Comparison of ENCODE assay signal across 12 cellular contexts in genomic region chr6:32149932-32150920, GRCh38. TPM values are rescaled to one million over a fixed set of nuclear protein-coding genes. Genes with fewer than 3 reads are reported as not detected.
DNase-seq lines count a peak whose midpoint lies in the region; ATAC-seq and TF ChIP-seq lines count a peak whose summit lies in the region.
"Had no signal": no experiment of that assay in that cellular context is flagged by ENCODE, and none has a peak within 500 bp of the region (broad histone marks: within the 10 kb centered on the region; RNA-seq: fewer than 3 reads in every experiment).

No MANE protein-coding gene starts in this region.

- peaks cover 21% of the 10 kb centered on the region for H3K4me1 ChIP-seq in CD8-positive, alpha-beta memory T cell (ENCODE audit: insufficient read depth, low read length)
- H3K4me1 ChIP-seq in hepatocyte (ENCODE audit: insufficient read depth) (peaks cover 22% of the 10 kb centered on the region), right lobe of liver (peaks cover 0 to 7% (median 0%) of the 10 kb centered on the region in 4 donors), suprapubic skin (peaks cover 41% of the 10 kb centered on the region)

- H3K4me2 ChIP-seq in hepatocyte: peak overlapping the region; percentile 87

- TF ChIP-seq POLR2A in right lobe of liver (IDR thresholded peaks at IDR 0.05): no peak
- TF ChIP-seq POLR2A in suprapubic skin (IDR thresholded peaks at IDR 0.05): no peak

- H3K9me3 ChIP-seq in CD8-positive, alpha-beta memory T cell (ENCODE audit: low read length): no peaks in the 10 kb centered on the region
- H3K9me3 ChIP-seq in hepatocyte (ENCODE audit: low read depth) (no peaks in the 10 kb centered on the region), right lobe of liver (no peaks in the 10 kb centered on the region), suprapubic skin (no peaks in the 10 kb centered on the region)
- H3K9me3 ChIP-seq: left lung, upper lobe of left lung had no signal

- H3K79me2 ChIP-seq in hepatocyte: peaks cover 6% of the 10 kb centered on the region

- CTCF ChIA-PET in CD8-positive, alpha-beta memory T cell (lab: Charles Lee): interaction anchor here (1.1 kb wide), 1 partner anchor 45 kb away, joined by 3 read pairs; no protein-coding TSS in a partner anchor
- CTCF ChIA-PET in activated CD4-positive, alpha-beta memory T cell treated with anti-CD3 and anti-CD28 coated beads, Interleukin-2, amount 10 ng/mL, durations not matched to agents 7 days and 5 days (lab: Charles Lee): interaction anchor here (1.6 kb wide), 1 partner anchor 45 kb away, joined by 4 read pairs; no protein-coding TSS in a partner anchor

- POLR2A ChIA-PET in CD8-positive, alpha-beta memory T cell (lab: Charles Lee): no interaction called here
- POLR2A ChIA-PET in activated CD4-positive, alpha-beta memory T cell treated with anti-CD3 and anti-CD28 coated beads, Interleukin-2, amount 10 ng/mL, durations not matched to agents 7 days and 5 days (lab: Charles Lee): no interaction called here

- 39% methylated on average over 28 of the region's 57 CpGs for WGBS in hepatocyte (ENCODE audit: low lambda C conversion rate, missing lambda C conversion rate)
- whole genome bisulfite sequencing in right lobe of liver (ENCODE audit: insufficient coverage, low coverage, low lambda C conversion rate, missing lambda C conversion rate): 48% methylated on average over 36 of the region's 57 CpGs
- 66% methylated on average over 55 of the region's 57 CpGs for WGBS in suprapubic skin

- TF ChIP-seq CTCF in hepatocyte (IDR thresholded peaks at IDR 0.05; ENCODE audit: poor library complexity): no peak
- TF ChIP-seq CTCF in right lobe of liver (IDR thresholded peaks at IDR 0.05): no peak
- TF ChIP-seq CTCF in suprapubic skin (IDR thresholded peaks at IDR 0.05): no peak

- no peak overlapping the region for H3K27ac ChIP-seq in CD8-positive, alpha-beta memory T cell (ENCODE audit: low read depth, low read length)
- no peak overlapping the region for H3K27ac ChIP-seq in hepatocyte
- H3K27ac ChIP-seq in right lobe of liver: no peak overlapping the region
- H3K27ac ChIP-seq in suprapubic skin: no peak overlapping the region
- H3K27ac ChIP-seq: left lung had no signal

- H3K27ac Mint-ChIP-seq in CD8-positive, alpha-beta memory T cell: peak overlapping the region in 3 of 8 donors; percentile 33 to 72 (median 36)
- no peak overlapping the region for H3K27ac Mint-ChIP-seq in activated CD4-positive, alpha-beta memory T cell treated with anti-CD3 and anti-CD28 coated beads, Interleukin-2, amount 10 ng/mL, durations not matched to agents 7 days and 5 days

- peaks cover 29 to 47% of the 10 kb centered on the region in 2 donors for H3K27me3 Mint-ChIP-seq in CD8-positive, alpha-beta memory T cell
- H3K27me3 Mint-ChIP-seq in activated CD4-positive, alpha-beta memory T cell treated with anti-CD3 and anti-CD28 coated beads, Interleukin-2, amount 10 ng/mL, durations not matched to agents 7 days and 5 days: peaks cover 67% of the 10 kb centered on the region

- ATAC-seq in GM21423 (IDR thresholded peaks at IDR 0.05; ENCODE audit: unreplicated experiment) (no peak), right lobe of liver (no peak)
- ATAC-seq: left lung had no signal

- peak overlapping the region in 6 of 7 donors; percentile 14 to 82 (median 26) for H3K4me3 Mint-ChIP-seq in CD8-positive, alpha-beta memory T cell
- H3K4me3 Mint-ChIP-seq in activated CD4-positive, alpha-beta memory T cell treated with anti-CD3 and anti-CD28 coated beads, Interleukin-2, amount 10 ng/mL, durations not matched to agents 7 days and 5 days: peak overlapping the region; percentile 9

- no peak for DNase-seq in CD8-positive, alpha-beta memory T cell
- no peak for DNase-seq in activated CD4-positive, alpha-beta memory T cell treated with anti-CD3 and anti-CD28 coated beads, Interleukin-2, amount 10 ng/mL, durations not matched to agents 7 days and 5 days
- DNase-seq in hepatocyte (ENCODE audit: low spot score) (no peak), posterior vena cava (ENCODE audit: low spot score) (peak; percentile 71), NCI-H146 treated with DMSO at 0.1 percent for 48 hours (lab: John Stamatoyannopoulos, UW; ENCODE audit: unreplicated experiment) (no peak), right lobe of liver (no peak), suprapubic skin (ENCODE audit: low spot score in 2 of 2) (no peak)
- DNase-seq: central memory CD4-positive, alpha-beta T cell; left lung had no signal

- no peaks in the 10 kb centered on the region for H3K36me3 ChIP-seq in CD8-positive, alpha-beta memory T cell (ENCODE audit: insufficient read depth, low read length)
- H3K36me3 ChIP-seq in hepatocyte (replicated peaks; ENCODE audit: insufficient read depth, low read depth) (no peaks in the 10 kb centered on the region), right lobe of liver (no peaks in the 10 kb centered on the region), suprapubic skin (no peaks in the 10 kb centered on the region)
- H3K36me3 ChIP-seq: left lung, upper lobe of left lung had no signal

- H3K36me3 Mint-ChIP-seq in CD8-positive, alpha-beta memory T cell: peaks cover 0 to 9% (median 8%) of the 10 kb centered on the region in 3 donors
- peaks cover 5% of the 10 kb centered on the region for H3K36me3 Mint-ChIP-seq in activated CD4-positive, alpha-beta memory T cell treated with anti-CD3 and anti-CD28 coated beads, Interleukin-2, amount 10 ng/mL, durations not matched to agents 7 days and 5 days (ENCODE audit: low read depth)

- intact Hi-C loops in posterior vena cava (cut with DNase I) (no loop called here), right lobe of liver (cut with DNase I) (loop anchor here in 1 of 2 donors (5.0 kb wide), 1 partner anchor 33 kb away; no protein-coding TSS in a partner anchor)

- no peaks in the 10 kb centered on the region for H4K20me1 ChIP-seq in hepatocyte (ENCODE audit: insufficient read depth, poor library complexity, severe bottlenecking)

- H3K27me3 ChIP-seq in CD8-positive, alpha-beta memory T cell (ENCODE audit: insufficient read depth, low read length, poor library complexity, severe bottlenecking): no peaks in the 10 kb centered on the region
- H3K27me3 ChIP-seq in hepatocyte: peaks cover 26% of the 10 kb centered on the region
- H3K27me3 ChIP-seq in right lobe of liver: peaks cover 0 to 6% of the 10 kb centered on the region in 2 donors
- no peaks in the 10 kb centered on the region for H3K27me3 ChIP-seq in suprapubic skin

- H2AFZ ChIP-seq in hepatocyte: no peak overlapping the region

- no peaks in the 10 kb centered on the region for H3K9me2 ChIP-seq in hepatocyte (replicated peaks; ENCODE audit: insufficient read depth)

- peaks cover 0 to 8% (median 0%) of the 10 kb centered on the region in 5 donors for H3K9me3 Mint-ChIP-seq in CD8-positive, alpha-beta memory T cell
- H3K9me3 Mint-ChIP-seq in activated CD4-positive, alpha-beta memory T cell treated with anti-CD3 and anti-CD28 coated beads, Interleukin-2, amount 10 ng/mL, durations not matched to agents 7 days and 5 days: no peaks in the 10 kb centered on the region

- no peak for TF ChIP-seq EP300 in suprapubic skin (IDR thresholded peaks at IDR 0.05)

- H3K4me1 Mint-ChIP-seq in CD8-positive, alpha-beta memory T cell: peaks cover 48 to 68% (median 64%) of the 10 kb centered on the region in 3 donors
- peaks cover 45% of the 10 kb centered on the region for H3K4me1 Mint-ChIP-seq in activated CD4-positive, alpha-beta memory T cell treated with anti-CD3 and anti-CD28 coated beads, Interleukin-2, amount 10 ng/mL, durations not matched to agents 7 days and 5 days

- no peak overlapping the region for H3K4me3 ChIP-seq in CD8-positive, alpha-beta memory T cell (ENCODE audit: low read length)
- H3K4me3 ChIP-seq in hepatocyte: no peak overlapping the region
- H3K4me3 ChIP-seq in right lobe of liver: no peak overlapping the region
- no peak overlapping the region for H3K4me3 ChIP-seq in suprapubic skin

RNA-seq across cellular contexts. Expression of gene PRRT1, which starts 1.5 kb away (rescaled TPM):
- under 1 TPM; 0.35 to 0.55 TPM for total RNA-seq in CD8-positive, alpha-beta memory T cell
- polyA plus RNA-seq in CD8-positive, alpha-beta memory T cell: 0.72 TPM
- under 1 TPM; 0.13 to 0.28 TPM for total RNA-seq in activated CD4-positive, alpha-beta memory T cell treated with anti-CD3 and anti-CD28 coated beads, Interleukin-2, amount 10 ng/mL, durations not matched to agents 7 days and 5 days
- total RNA-seq in hepatocyte: 0.10 TPM in 1 of 2 replicates, not detected in the other
- 0.91 and 4.0 TPM in 2 replicates for polyA plus RNA-seq in hepatocyte
- total RNA-seq in posterior vena cava: 1 to 10 TPM; 2.6 to 3.6 TPM
- under 1 TPM in 4 of 6 experiments, not detected in 2; 0.13 to 0.29 (median 0.24) TPM for total RNA-seq in right lobe of liver
- 1 to 10 TPM in 1 of 4 donors, under 1 TPM in 3; 0.42 to 2.1 (median 0.45) TPM for total RNA-seq in suprapubic skin
- total RNA-seq: RPMI7951 had no signal

RNA-seq across cellular contexts. Expression of gene PPT2, which starts 3.7 kb away (rescaled TPM):
- 10 to 100 TPM; 18.8 to 19.0 TPM for total RNA-seq in CD8-positive, alpha-beta memory T cell
- polyA plus RNA-seq in CD8-positive, alpha-beta memory T cell: 10.0 TPM
- total RNA-seq in activated CD4-positive, alpha-beta memory T cell treated with anti-CD3 and anti-CD28 coated beads, Interleukin-2, amount 10 ng/mL, durations not matched to agents 7 days and 5 days: 1 to 10 TPM; 8.3 to 9.4 TPM
- total RNA-seq in hepatocyte (20.2 and 27.2 TPM in 2 replicates), posterior vena cava (10 to 100 TPM; 14.2 to 18.4 TPM), right lobe of liver (10 to 100 TPM in 2 of 6 experiments, 1 to 10 TPM in 4; 6.4 to 16.0 (median 8.9) TPM), suprapubic skin (100 to 1,000 TPM in 1 of 4 donors, 10 to 100 TPM in 3; 42.8 to 183 (median 72.2) TPM)
- 29.7 and 34.3 TPM in 2 replicates for polyA plus RNA-seq in hepatocyte

RNA-seq across cellular contexts. Expression of gene EGFL8, which starts 14.2 kb away (rescaled TPM):
- total RNA-seq in CD8-positive, alpha-beta memory T cell: 1 to 10 TPM; 8.3 to 9.5 TPM
- not detected for polyA plus RNA-seq in CD8-positive, alpha-beta memory T cell
- total RNA-seq in activated CD4-positive, alpha-beta memory T cell treated with anti-CD3 and anti-CD28 coated beads, Interleukin-2, amount 10 ng/mL, durations not matched to agents 7 days and 5 days: 1 to 10 TPM; 5.1 to 5.2 TPM
- 1.8 and 4.5 TPM in 2 replicates for total RNA-seq in hepatocyte
- 12.2 and 19.5 TPM in 2 replicates for polyA plus RNA-seq in hepatocyte
- total RNA-seq in posterior vena cava: 10 to 100 TPM; 16.9 to 19.2 TPM
- total RNA-seq in right lobe of liver: 1 to 10 TPM; 1.4 to 6.0 (median 4.2) TPM
- total RNA-seq in suprapubic skin: 10 to 100 TPM in 3 of 4 donors, 1 to 10 TPM in 1; 7.3 to 66.5 (median 15.4) TPM

RNA-seq across cellular contexts. Expression of gene FKBPL, which starts 20.1 kb away (rescaled TPM):
- 1 to 10 TPM; 6.8 to 8.1 TPM for total RNA-seq in CD8-positive, alpha-beta memory T cell
- polyA plus RNA-seq in CD8-positive, alpha-beta memory T cell: 2.3 TPM
- 1 to 10 TPM; 7.6 to 8.6 TPM for total RNA-seq in activated CD4-positive, alpha-beta memory T cell treated with anti-CD3 and anti-CD28 coated beads, Interleukin-2, amount 10 ng/mL, durations not matched to agents 7 days and 5 days
- total RNA-seq in hepatocyte (5.7 and 6.0 TPM in 2 replicates), posterior vena cava (1 to 10 TPM; 2.0 to 2.8 TPM), right lobe of liver (1 to 10 TPM; 1.5 to 2.7 (median 2.2) TPM), suprapubic skin (10 to 100 TPM in 1 of 4 donors, 1 to 10 TPM in 3; 3.5 to 10.6 (median 5.6) TPM)
- 6.2 and 6.3 TPM in 2 replicates for polyA plus RNA-seq in hepatocyte

RNA-seq across cellular contexts. Expression of gene ATF6B, which starts 22.2 kb away (rescaled TPM):
- total RNA-seq in CD8-positive, alpha-beta memory T cell: 10 to 100 TPM; 72.5 to 74.4 TPM
- 20.7 TPM for polyA plus RNA-seq in CD8-positive, alpha-beta memory T cell
- total RNA-seq in activated CD4-positive, alpha-beta memory T cell treated with anti-CD3 and anti-CD28 coated beads, Interleukin-2, amount 10 ng/mL, durations not matched to agents 7 days and 5 days: 100 to 1,000 TPM; 142 to 147 TPM
- total RNA-seq in hepatocyte (37.9 and 41.9 TPM in 2 replicates), posterior vena cava (10 to 100 TPM; 39.0 to 63.1 TPM), right lobe of liver (10 to 100 TPM; 15.2 to 35.5 (median 33.2) TPM), suprapubic skin (100 to 1,000 TPM in 1 of 4 donors, 10 to 100 TPM in 3; 55.8 to 161 (median 74.0) TPM)
- 43.7 and 52.6 TPM in 2 replicates for polyA plus RNA-seq in hepatocyte
